1 cellular context compared by ENCODE assay signal in the genomic region with DNA sequence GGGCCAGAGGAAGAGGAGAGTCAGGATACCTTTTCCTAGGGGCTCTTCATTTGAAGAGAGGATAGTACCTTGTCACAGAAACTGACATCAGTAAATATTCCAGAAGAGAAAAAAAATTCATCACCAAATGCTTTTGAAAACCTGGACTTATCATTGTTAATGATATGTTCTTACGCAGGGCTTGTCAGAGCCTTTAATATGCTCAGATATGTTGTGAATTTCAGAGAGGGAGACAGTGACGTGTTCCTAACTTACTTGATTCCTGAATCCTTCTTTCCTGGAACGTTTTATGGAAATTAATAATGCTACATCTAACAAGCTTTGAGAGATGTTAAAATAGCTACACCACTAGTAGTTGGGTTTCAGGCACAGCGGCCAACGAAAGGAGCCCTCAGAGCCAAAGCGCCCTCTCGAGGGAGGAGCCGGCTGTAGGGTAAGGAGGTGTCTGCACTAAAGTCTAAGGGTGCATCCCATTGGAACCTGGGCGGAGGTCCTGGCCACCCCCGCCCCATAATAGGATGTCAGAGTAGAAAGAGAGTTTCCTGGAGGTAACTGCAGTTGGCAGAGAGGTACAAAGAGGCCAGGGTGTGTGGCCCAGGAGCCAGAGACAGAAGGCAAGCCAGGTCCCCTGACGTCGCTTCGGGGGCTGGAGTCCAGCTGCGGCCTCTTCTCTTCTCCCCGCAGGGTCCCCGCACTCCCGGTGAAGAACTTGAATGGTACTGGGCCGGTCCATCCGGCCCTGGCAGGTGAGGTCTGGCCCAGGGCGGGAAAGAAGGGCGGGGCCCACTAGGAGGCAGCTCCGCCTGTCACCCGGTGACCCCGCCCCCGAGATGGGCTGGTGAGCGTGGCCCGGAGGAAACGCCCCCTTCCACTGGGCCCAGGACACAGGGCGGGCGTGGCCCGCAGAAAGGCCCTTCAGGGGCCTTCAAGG.
A peak's percentile ranks its signal among the peaks of the same experiment; 100 is the strongest.
TF ChIP-seq lines count a peak whose summit lies in the region.

No MANE protein-coding gene starts in this region.

TF ChIP-seq in K562, 482 proteins besides CTCF, POLR2A, EP300 and RAD21 (continued from another document and continues in another):
- TF ChIP-seq, protein P1, sequence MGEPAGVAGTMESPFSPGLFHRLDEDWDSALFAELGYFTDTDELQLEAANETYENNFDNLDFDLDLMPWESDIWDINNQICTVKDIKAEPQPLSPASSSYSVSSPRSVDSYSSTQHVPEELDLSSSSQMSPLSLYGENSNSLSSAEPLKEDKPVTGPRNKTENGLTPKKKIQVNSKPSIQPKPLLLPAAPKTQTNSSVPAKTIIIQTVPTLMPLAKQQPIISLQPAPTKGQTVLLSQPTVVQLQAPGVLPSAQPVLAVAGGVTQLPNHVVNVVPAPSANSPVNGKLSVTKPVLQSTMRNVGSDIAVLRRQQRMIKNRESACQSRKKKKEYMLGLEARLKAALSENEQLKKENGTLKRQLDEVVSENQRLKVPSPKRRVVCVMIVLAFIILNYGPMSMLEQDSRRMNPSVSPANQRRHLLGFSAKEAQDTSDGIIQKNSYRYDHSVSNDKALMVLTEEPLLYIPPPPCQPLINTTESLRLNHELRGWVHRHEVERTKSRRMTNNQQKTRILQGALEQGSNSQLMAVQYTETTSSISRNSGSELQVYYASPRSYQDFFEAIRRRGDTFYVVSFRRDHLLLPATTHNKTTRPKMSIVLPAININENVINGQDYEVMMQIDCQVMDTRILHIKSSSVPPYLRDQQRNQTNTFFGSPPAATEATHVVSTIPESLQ (CRISPR knock-in tag; IDR thresholded peaks at IDR 0.05), result no peak
- no peak for TF ChIP-seq MXD1 (CRISPR knock-in tag; IDR thresholded peaks at IDR 0.05; ENCODE audit: borderline replicate concordance, poor library complexity, severe bottlenecking)
- TF ChIP-seq ZBTB17 (CRISPR knock-in tag; IDR thresholded peaks at IDR 0.05), result no peak
- TF ChIP-seq TRIM24 (IDR thresholded peaks at IDR 0.05), result no peak
- no peak for TF ChIP-seq PURB (CRISPR knock-in tag; IDR thresholded peaks at IDR 0.05; ENCODE audit: low read depth)
- no peak for TF ChIP-seq GTF2A2 (tag; IDR thresholded peaks at IDR 0.05)
- TF ChIP-seq KLF13 (tag; IDR thresholded peaks at IDR 0.05; ENCODE audit: borderline replicate concordance, low read depth), result no peak
- TF ChIP-seq RFX5 (IDR thresholded peaks at IDR 0.05; ENCODE audit: low read depth, low read length), result no peak
- TF ChIP-seq, protein P2, sequence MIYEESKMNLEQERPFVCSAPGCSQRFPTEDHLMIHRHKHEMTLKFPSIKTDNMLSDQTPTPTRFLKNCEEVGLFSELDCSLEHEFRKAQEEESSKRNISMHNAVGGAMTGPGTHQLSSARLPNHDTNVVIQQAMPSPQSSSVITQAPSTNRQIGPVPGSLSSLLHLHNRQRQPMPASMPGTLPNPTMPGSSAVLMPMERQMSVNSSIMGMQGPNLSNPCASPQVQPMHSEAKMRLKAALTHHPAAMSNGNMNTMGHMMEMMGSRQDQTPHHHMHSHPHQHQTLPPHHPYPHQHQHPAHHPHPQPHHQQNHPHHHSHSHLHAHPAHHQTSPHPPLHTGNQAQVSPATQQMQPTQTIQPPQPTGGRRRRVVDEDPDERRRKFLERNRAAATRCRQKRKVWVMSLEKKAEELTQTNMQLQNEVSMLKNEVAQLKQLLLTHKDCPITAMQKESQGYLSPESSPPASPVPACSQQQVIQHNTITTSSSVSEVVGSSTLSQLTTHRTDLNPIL (CRISPR knock-in tag; IDR thresholded peaks at IDR 0.05), result no peak
- TF ChIP-seq ZNF592 (IDR thresholded peaks at IDR 0.05), result no peak
- TF ChIP-seq SAFB (IDR thresholded peaks at IDR 0.05; ENCODE audit: borderline replicate concordance, low read depth, low read length), result no peak
- peak; percentile 98 for TF ChIP-seq ZNF239 (CRISPR knock-in tag; IDR thresholded peaks at IDR 0.05)
- TF ChIP-seq MCM3 (IDR thresholded peaks at IDR 0.05), result no peak
- TF ChIP-seq POLR2G (IDR thresholded peaks at IDR 0.05; ENCODE audit: low read depth, low read length), result no peak
- TF ChIP-seq, protein P3, sequence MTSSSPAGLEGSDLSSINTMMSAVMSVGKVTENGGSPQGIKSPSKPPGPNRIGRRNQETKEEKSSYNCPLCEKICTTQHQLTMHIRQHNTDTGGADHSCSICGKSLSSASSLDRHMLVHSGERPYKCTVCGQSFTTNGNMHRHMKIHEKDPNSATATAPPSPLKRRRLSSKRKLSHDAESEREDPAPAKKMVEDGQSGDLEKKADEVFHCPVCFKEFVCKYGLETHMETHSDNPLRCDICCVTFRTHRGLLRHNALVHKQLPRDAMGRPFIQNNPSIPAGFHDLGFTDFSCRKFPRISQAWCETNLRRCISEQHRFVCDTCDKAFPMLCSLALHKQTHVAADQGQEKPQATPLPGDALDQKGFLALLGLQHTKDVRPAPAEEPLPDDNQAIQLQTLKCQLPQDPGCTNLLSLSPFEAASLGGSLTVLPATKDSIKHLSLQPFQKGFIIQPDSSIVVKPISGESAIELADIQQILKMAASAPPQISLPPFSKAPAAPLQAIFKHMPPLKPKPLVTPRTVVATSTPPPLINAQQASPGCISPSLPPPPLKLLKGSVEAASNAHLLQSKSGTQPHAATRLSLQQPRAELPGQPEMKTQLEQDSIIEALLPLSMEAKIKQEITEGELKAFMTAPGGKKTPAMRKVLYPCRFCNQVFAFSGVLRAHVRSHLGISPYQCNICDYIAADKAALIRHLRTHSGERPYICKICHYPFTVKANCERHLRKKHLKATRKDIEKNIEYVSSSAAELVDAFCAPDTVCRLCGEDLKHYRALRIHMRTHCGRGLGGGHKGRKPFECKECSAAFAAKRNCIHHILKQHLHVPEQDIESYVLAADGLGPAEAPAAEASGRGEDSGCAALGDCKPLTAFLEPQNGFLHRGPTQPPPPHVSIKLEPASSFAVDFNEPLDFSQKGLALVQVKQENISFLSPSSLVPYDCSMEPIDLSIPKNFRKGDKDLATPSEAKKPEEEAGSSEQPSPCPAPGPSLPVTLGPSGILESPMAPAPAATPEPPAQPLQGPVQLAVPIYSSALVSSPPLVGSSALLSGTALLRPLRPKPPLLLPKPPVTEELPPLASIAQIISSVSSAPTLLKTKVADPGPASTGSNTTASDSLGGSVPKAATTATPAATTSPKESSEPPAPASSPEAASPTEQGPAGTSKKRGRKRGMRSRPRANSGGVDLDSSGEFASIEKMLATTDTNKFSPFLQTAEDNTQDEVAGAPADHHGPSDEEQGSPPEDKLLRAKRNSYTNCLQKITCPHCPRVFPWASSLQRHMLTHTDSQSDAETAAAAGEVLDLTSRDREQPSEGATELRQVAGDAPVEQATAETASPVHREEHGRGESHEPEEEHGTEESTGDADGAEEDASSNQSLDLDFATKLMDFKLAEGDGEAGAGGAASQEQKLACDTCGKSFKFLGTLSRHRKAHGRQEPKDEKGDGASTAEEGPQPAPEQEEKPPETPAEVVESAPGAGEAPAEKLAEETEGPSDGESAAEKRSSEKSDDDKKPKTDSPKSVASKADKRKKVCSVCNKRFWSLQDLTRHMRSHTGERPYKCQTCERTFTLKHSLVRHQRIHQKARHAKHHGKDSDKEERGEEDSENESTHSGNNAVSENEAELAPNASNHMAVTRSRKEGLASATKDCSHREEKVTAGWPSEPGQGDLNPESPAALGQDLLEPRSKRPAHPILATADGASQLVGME (CRISPR knock-in tag; IDR thresholded peaks at IDR 0.05), result no peak
- no peak for TF ChIP-seq SRSF7 (optimal IDR thresholded peaks at IDR 0.05; ENCODE audit: low read depth, low read length)
- TF ChIP-seq SREBF1 (IDR thresholded peaks at IDR 0.05; ENCODE audit: borderline replicate concordance, low read depth, low read length), result no peak
- no peak for TF ChIP-seq RAD51 (IDR thresholded peaks at IDR 0.05; ENCODE audit: borderline replicate concordance, low read depth)
- TF ChIP-seq, protein P4, sequence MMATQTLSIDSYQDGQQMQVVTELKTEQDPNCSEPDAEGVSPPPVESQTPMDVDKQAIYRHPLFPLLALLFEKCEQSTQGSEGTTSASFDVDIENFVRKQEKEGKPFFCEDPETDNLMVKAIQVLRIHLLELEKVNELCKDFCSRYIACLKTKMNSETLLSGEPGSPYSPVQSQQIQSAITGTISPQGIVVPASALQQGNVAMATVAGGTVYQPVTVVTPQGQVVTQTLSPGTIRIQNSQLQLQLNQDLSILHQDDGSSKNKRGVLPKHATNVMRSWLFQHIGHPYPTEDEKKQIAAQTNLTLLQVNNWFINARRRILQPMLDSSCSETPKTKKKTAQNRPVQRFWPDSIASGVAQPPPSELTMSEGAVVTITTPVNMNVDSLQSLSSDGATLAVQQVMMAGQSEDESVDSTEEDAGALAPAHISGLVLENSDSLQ (IDR thresholded peaks at IDR 0.05), result peak; percentile 67
- no peak for TF ChIP-seq ZNF174 (CRISPR knock-in tag; IDR thresholded peaks at IDR 0.05)
- no peak for TF ChIP-seq MYBL2 (IDR thresholded peaks at IDR 0.05; ENCODE audit: low read depth)
- no peak for TF ChIP-seq MYBL2 (CRISPR knock-in tag; IDR thresholded peaks at IDR 0.05; ENCODE audit: borderline replicate concordance)
- no peak for TF ChIP-seq PTRF (tag; IDR thresholded peaks at IDR 0.05)
- no peak for TF ChIP-seq TAF7 (tag; IDR thresholded peaks at IDR 0.05)
- TF ChIP-seq COPS2 (conservative IDR thresholded peaks at IDR 0.05), result no peak
- peak; percentile 48; the same call in 1 of the 2 replicates for TF ChIP-seq ZBTB7A (IDR thresholded peaks at IDR 0.05; ENCODE audit: borderline replicate concordance, control insufficient read depth, low read depth, low read length)
- no peak for TF ChIP-seq ATF2 (CRISPR knock-in tag; IDR thresholded peaks at IDR 0.05)
- TF ChIP-seq CXXC5 (CRISPR knock-in tag; IDR thresholded peaks at IDR 0.05), result no peak
- no peak for TF ChIP-seq FOXJ3 (CRISPR knock-in tag; IDR thresholded peaks at IDR 0.05)
- TF ChIP-seq HOMEZ (CRISPR knock-in tag; IDR thresholded peaks at IDR 0.05), result no peak
- no peak for TF ChIP-seq TSC22D4 (tag; IDR thresholded peaks at IDR 0.05)
- TF ChIP-seq HSF4 (CRISPR knock-in tag; IDR thresholded peaks at IDR 0.05; ENCODE audit: borderline replicate concordance), result no peak
- TF ChIP-seq SP2 (IDR thresholded peaks at IDR 0.05; ENCODE audit: extremely low read depth, low read depth, low read length, poor library complexity, severe bottlenecking), result no peak
- no peak for TF ChIP-seq POLR2AphosphoS2 (IDR thresholded peaks at IDR 0.05; ENCODE audit: low read length)
- no peak for TF ChIP-seq NR4A1 (CRISPR knock-in tag; IDR thresholded peaks at IDR 0.05)
- no peak for TF ChIP-seq NR4A1 (tag; IDR thresholded peaks at IDR 0.05)
- TF ChIP-seq RB1 (IDR thresholded peaks at IDR 0.05; ENCODE audit: low read depth), result peak; percentile 57
